Comparison of ENCODE assay signal across 22 cellular contexts in genomic region chr9:89596937-89597555, GRCh38. TPM values are rescaled to one million over a fixed set of nuclear protein-coding genes. Genes with fewer than 3 reads are reported as not detected.
DNase-seq lines count a peak whose midpoint lies in the region; ATAC-seq and TF ChIP-seq lines count a peak whose summit lies in the region.
"Had no signal": no experiment of that assay in that cellular context is flagged by ENCODE, and none has a peak within 500 bp of the region (broad histone marks: within the 10 kb centered on the region; RNA-seq: fewer than 3 reads in every experiment).

No MANE protein-coding gene starts in this region.

- no peak for ATAC-seq in Right ventricle myocardium superior (ENCODE audit: poor library complexity)
- no peak for ATAC-seq in HG03457 (IDR thresholded peaks at IDR 0.05; ENCODE audit: unreplicated experiment)
- ATAC-seq in mucosa of descending colon, result no peak
- ATAC-seq: CD8-positive, alpha-beta T cell; GM23338 had no signal

- H4K20me1 ChIP-seq in osteoblast (ENCODE audit: insufficient read depth, low read length), result no peaks in the 10 kb centered on the region

- H3K4me3 ChIP-seq in osteoblast (ENCODE audit: insufficient read depth, low read length) (no peak overlapping the region), mucosa of descending colon (no peak overlapping the region)
- H3K4me3 ChIP-seq: GM23338 had no signal

- no peaks in the 10 kb centered on the region for H3K79me2 ChIP-seq in osteoblast (ENCODE audit: insufficient read depth, low read length)

- H2AFZ ChIP-seq in osteoblast (ENCODE audit: low read length), result no peak overlapping the region
- H2AFZ ChIP-seq: GM23338 had no signal

- no peak overlapping the region for H3K27ac ChIP-seq in osteoblast (ENCODE audit: low read depth, low read length)
- H3K27ac ChIP-seq: C4-2B, KMS-11 had no signal

- H3K27me3 ChIP-seq in osteoblast (ENCODE audit: insufficient read depth, low read length), result peaks cover 14% of the 10 kb centered on the region

- H3K36me3 ChIP-seq in osteoblast (ENCODE audit: insufficient read depth, low read length) (no peaks in the 10 kb centered on the region), mucosa of descending colon (ENCODE audit: low read depth) (no peaks in the 10 kb centered on the region)

- DNase-seq in cardiac septum (ENCODE audit: low spot score) (peak; percentile 56), Right ventricle myocardium superior (no peak), osteoblast (ENCODE audit: insufficient read length, low spot score, missing footprints) (peak; percentile 4), ureter (ENCODE audit: low spot score) (peak; percentile 13), hippocampal formation (lab: John Stamatoyannopoulos, UW) (no peak), mucosa of descending colon (no peak)
- DNase-seq in activated CD8-positive, alpha-beta memory T cell treated with anti-CD3 and anti-CD28 coated beads, Interleukin-2, amount 50 U/mL, for 48 hours, result peak; percentile 46
- DNase-seq: Caco-2, HCEC 1CT, IMR-90, MM.1S, NCI-H2029, NCI-H446, NCI-H526, NCI-H82, RPMI8226, SHP77 treated with DMSO at 0.1 percent for 48 hours had no signal

- TF ChIP-seq CTCF in osteoblast (IDR thresholded peaks at IDR 0.05; ENCODE audit: extremely low read depth, low read depth, low read length) (no peak), mucosa of descending colon (IDR thresholded peaks at IDR 0.05) (no peak)

- intact Hi-C loops in cardiac septum (cut with DNase I), result loop anchor here (5.0 kb wide), 1 partner anchor 1275 kb away; no protein-coding TSS in a partner anchor
- intact Hi-C loops in Right ventricle myocardium superior (cut with DNase I), result loop anchor here (10.0 kb wide), 1 partner anchor 1288 kb away; no protein-coding TSS in a partner anchor
- intact Hi-C loops in mucosa of descending colon (cut with DNase I, micrococcal nuclease), result no loop called here

- no peaks in the 10 kb centered on the region for H3K4me1 ChIP-seq in osteoblast (ENCODE audit: insufficient read depth, low read length)
- H3K4me1 ChIP-seq in mucosa of descending colon (ENCODE audit: low read depth), result no peaks in the 10 kb centered on the region

- no peak overlapping the region for H3K4me2 ChIP-seq in osteoblast (ENCODE audit: insufficient read depth, low read length)
- H3K4me2 ChIP-seq: GM23338, KMS-11 had no signal

- H3K9me3 ChIP-seq in osteoblast (ENCODE audit: low read depth, low read length) (no peaks in the 10 kb centered on the region), mucosa of descending colon (no peaks in the 10 kb centered on the region)
- H3K9me3 ChIP-seq: Caco-2 had no signal

RNA-seq across cellular contexts. Expression of gene GADD45G, which starts 7.8 kb away (rescaled TPM):
- total RNA-seq in cardiac septum (29.6 TPM), Right ventricle myocardium superior (48.9 TPM), osteoblast (under 0.01 and 0.88 TPM in 2 replicates), ureter (6.2 TPM), mucosa of descending colon (10 to 100 TPM in 1 of 3 donors, 1 to 10 TPM in 2; 5.4 to 18.4 (median 6.6) TPM)
- total RNA-seq: IMR-90 had no signal

Comparison
In these comparisons a context has a peak if more than half of its experiments do, and no peak if none do; other contexts are left out.
1. DNase-seq: peak in cardiac septum (single experiment), activated CD8-positive, alpha-beta memory T cell treated with anti-CD3 and anti-CD28 coated beads, Interleukin-2, amount 50 U/mL, for 48 hours (single experiment), osteoblast (single experiment) and ureter (single experiment); none in Right ventricle myocardium superior (single experiment), hippocampal formation (0 of 2) and mucosa of descending colon (0 of 3).
2. intact Hi-C loops: an anchor here in cardiac septum (5.0 kb wide) and Right ventricle myocardium superior (10.0 kb wide); none called in mucosa of descending colon.